Comparison of ENCODE assay signal across 15 cellular contexts in genomic region chr1:1755852-1756251, GRCh38.
"Had no signal": no experiment of that assay in that cellular context is flagged by ENCODE, and none has a peak within 500 bp of the region (broad histone marks: within the 10 kb centered on the region; RNA-seq: fewer than 3 reads in every experiment).

No MANE protein-coding gene starts in this region.

- H3K27me3 ChIP-seq: breast epithelium, Peyer's patch had no signal

- H3K36me3 ChIP-seq: breast epithelium had no signal

- H3K27ac ChIP-seq: breast epithelium, Peyer's patch had no signal

- H3K4me1 ChIP-seq: breast epithelium had no signal

- H3K9me3 ChIP-seq: breast epithelium, Peyer's patch had no signal

- H3K4me3 ChIP-seq: breast epithelium, Peyer's patch had no signal

- ATAC-seq: activated CD4-positive, CD25-positive, alpha-beta regulatory T cell treated with anti-CD3 and anti-CD28 coated beads, Interleukin-2, amount 50 U/mL, for 24 hours; activated CD8-positive, alpha-beta T cell treated with anti-CD3 and anti-CD28 coated beads, Interleukin-2, amount 10 ng/mL, durations not matched to agents 7 days and 5 days had no signal

- DNase-seq: activated CD4-positive, alpha-beta T cell treated with anti-CD3 and anti-CD28 coated beads for 4 hours; activated CD8-positive, alpha-beta memory T cell treated with anti-CD3 and anti-CD28 coated beads, Interleukin-2, amount 50 U/mL, for 48 hours; activated CD8-positive, alpha-beta T cell treated with anti-CD3 and anti-CD28 coated beads, Interleukin-2, amount 10 ng/mL, durations not matched to agents 7 days and 5 days; activated T-cell treated with anti-CD3 and anti-CD28 coated beads, Interleukin-2, amount 50 U/mL, for 1 hour; aorta; central memory CD4-positive, alpha-beta T cell; NCI-H1092; NCI-H1417 treated with DMSO at 0.1 percent for 48 hours; NCI-H1694 treated with DMSO at 0.1 percent for 48 hours; NCI-H2029 treated with DMSO at 0.1 percent for 48 hours; NCI-H524; SHP77 treated with DMSO at 0.1 percent for 48 hours had no signal
